ENCODE assay signal across 16 cellular contexts in genomic region chr4:114284629-114285028, GRCh38.
DNase-seq lines count a peak whose midpoint lies in the region; ATAC-seq and TF ChIP-seq lines count a peak whose summit lies in the region.
"Had no signal": no experiment of that assay in that cellular context is flagged by ENCODE, and none has a peak within 500 bp of the region (broad histone marks: within the 10 kb centered on the region; RNA-seq: fewer than 3 reads in every experiment).

No MANE protein-coding gene starts in this region.

- peaks cover 11% of the 10 kb centered on the region for H3K9me3 Mint-ChIP-seq in HFFc6
- H3K9me3 Mint-ChIP-seq: H9 had no signal

- ATAC-seq in GM18861 (IDR thresholded peaks at IDR 0.05; ENCODE audit: unreplicated experiment) = peak; percentile 65
- peak; percentile 59 for ATAC-seq in GM19452 (IDR thresholded peaks at IDR 0.05; ENCODE audit: unreplicated experiment)
- peak; percentile 58 for ATAC-seq in HG03196 (IDR thresholded peaks at IDR 0.05; ENCODE audit: unreplicated experiment)
- no peak for ATAC-seq in GM18502 (IDR thresholded peaks at IDR 0.05; ENCODE audit: poor library complexity, unreplicated experiment)

- no peak overlapping the region for H3K4me3 Mint-ChIP-seq in HFFc6
- H3K4me3 Mint-ChIP-seq: CD14-positive monocyte; CD4-positive, alpha-beta memory T cell; H9 had no signal

- peaks cover 60% of the 10 kb centered on the region for H3K4me1 Mint-ChIP-seq in HFFc6 (ENCODE audit: low read depth)
- H3K4me1 Mint-ChIP-seq: CD14-positive monocyte; CD4-positive, alpha-beta memory T cell; H9 had no signal

- no peak overlapping the region for H3K27ac Mint-ChIP-seq in HFFc6
- H3K27ac Mint-ChIP-seq: CD14-positive monocyte; CD4-positive, alpha-beta memory T cell; H9 had no signal

- peaks cover 2% of the 10 kb centered on the region for H3K27me3 Mint-ChIP-seq in HFFc6 (ENCODE audit: insufficient read depth)

- no peak for TF ChIP-seq CTCF in HFFc6 (IDR thresholded peaks at IDR 0.05)

- DNase-seq in pons (ENCODE audit: low spot score) = no peak
- DNase-seq in NCI-H69 (lab: John Stamatoyannopoulos, UW) = no peak
- no peak for DNase-seq in HFFc6
- DNase-seq: 8988T; CD4-positive, alpha-beta memory T cell; DMS153; DMS79; GDM1; H9; Kasumi-1; KG1 had no signal

- peaks cover 44% of the 10 kb centered on the region for H3K36me3 Mint-ChIP-seq in HFFc6 (ENCODE audit: low read depth)
- H3K36me3 Mint-ChIP-seq: CD14-positive monocyte; CD4-positive, alpha-beta memory T cell had no signal
